Comparison of ENCODE assay signal across 17 cellular contexts in genomic region chr1:8607906-8608305, GRCh38.
DNase-seq lines count a peak whose midpoint lies in the region; ATAC-seq and TF ChIP-seq lines count a peak whose summit lies in the region.
"Had no signal": no experiment of that assay in that cellular context is flagged by ENCODE, and none has a peak within 500 bp of the region (broad histone marks: within the 10 kb centered on the region; RNA-seq: fewer than 3 reads in every experiment).

No MANE protein-coding gene starts in this region.

- no peaks in the 10 kb centered on the region for H3F3A ChIP-seq in PC-9 (ENCODE audit: insufficient read depth, low read depth)

- peak overlapping the region; percentile 19 for H3K27ac Mint-ChIP-seq in activated naive CD4-positive, alpha-beta T cell treated with anti-CD3 and anti-CD28 coated beads, Interleukin-2, amount 10 ng/mL, durations not matched to agents 7 days and 5 days
- no peak overlapping the region for H3K27ac Mint-ChIP-seq in endodermal cell
- H3K27ac Mint-ChIP-seq: CD14-positive monocyte, IgD-negative memory B cell had no signal

- H3K9me3 Mint-ChIP-seq in activated naive CD4-positive, alpha-beta T cell treated with anti-CD3 and anti-CD28 coated beads, Interleukin-2, amount 10 ng/mL, durations not matched to agents 7 days and 5 days, result no peaks in the 10 kb centered on the region
- no peaks in the 10 kb centered on the region for H3K9me3 Mint-ChIP-seq in endodermal cell
- H3K9me3 Mint-ChIP-seq: CD4-positive, alpha-beta memory T cell; H9; IgD-negative memory B cell had no signal

- H3K9ac ChIP-seq in endodermal cell (ENCODE audit: extremely low read depth, low read length, poor library complexity, severe bottlenecking), result no peak overlapping the region
- H3K9ac ChIP-seq: BLaER1 had no signal

- intact Hi-C loops in PC-9 (cut with micrococcal nuclease; ENCODE audit: unreplicated experiment), result no loop called here
- intact Hi-C loops in mucosa of descending colon (cut with DNase I, micrococcal nuclease), result no loop called here

- H3K36me3 ChIP-seq in PC-9 (ENCODE audit: low read depth) (no peaks in the 10 kb centered on the region), mucosa of descending colon (ENCODE audit: low read depth) (no peaks in the 10 kb centered on the region), endodermal cell (ENCODE audit: control insufficient read depth, insufficient read depth, low read length) (peaks cover 37% of the 10 kb centered on the region)

- no peaks in the 10 kb centered on the region for H3K9me2 ChIP-seq in PC-9 (ENCODE audit: insufficient read depth)

- no peaks in the 10 kb centered on the region for H4K20me1 ChIP-seq in PC-9 (ENCODE audit: insufficient read depth)

- no peak overlapping the region for H2AFZ ChIP-seq in PC-9

- no TSS peak for BruUV-seq in PC-9 (replicated peaks; lab: Mats Ljungman, UMichigan)

- H3K9me3 ChIP-seq in PC-9 (ENCODE audit: insufficient read depth, low read depth) (no peaks in the 10 kb centered on the region), mucosa of descending colon (no peaks in the 10 kb centered on the region), endodermal cell (ENCODE audit: control insufficient read depth, low read length) (no peaks in the 10 kb centered on the region)
- H3K9me3 ChIP-seq: A549 had no signal

- H3K36me3 Mint-ChIP-seq in activated naive CD4-positive, alpha-beta T cell treated with anti-CD3 and anti-CD28 coated beads, Interleukin-2, amount 10 ng/mL, durations not matched to agents 7 days and 5 days, result peaks cover 32% of the 10 kb centered on the region
- peaks cover 23% of the 10 kb centered on the region for H3K36me3 Mint-ChIP-seq in endodermal cell (ENCODE audit: low read depth)

- no peaks in the 10 kb centered on the region for H3K27me3 Mint-ChIP-seq in activated naive CD4-positive, alpha-beta T cell treated with anti-CD3 and anti-CD28 coated beads, Interleukin-2, amount 10 ng/mL, durations not matched to agents 7 days and 5 days
- no peaks in the 10 kb centered on the region for H3K27me3 Mint-ChIP-seq in endodermal cell (ENCODE audit: insufficient read depth)
- H3K27me3 Mint-ChIP-seq: CD4-positive, alpha-beta memory T cell; IgD-negative memory B cell had no signal

- H3K4me2 ChIP-seq in PC-9, result no peak overlapping the region
- H3K4me2 ChIP-seq: A549, BLaER1 had no signal

- H3K4me1 ChIP-seq in PC-9 (replicated peaks; ENCODE audit: insufficient read depth), result no peaks in the 10 kb centered on the region; the same call in 1 of the 2 replicates
- H3K4me1 ChIP-seq in mucosa of descending colon (ENCODE audit: low read depth), result no peaks in the 10 kb centered on the region
- H3K4me1 ChIP-seq in endodermal cell (ENCODE audit: control insufficient read depth, insufficient read depth, low read length), result no peaks in the 10 kb centered on the region

- H3K4me3 ChIP-seq in PC-9, result no peak overlapping the region
- H3K4me3 ChIP-seq in mucosa of descending colon, result no peak overlapping the region
- H3K4me3 ChIP-seq in endodermal cell (ENCODE audit: low read length), result no peak overlapping the region
- H3K4me3 ChIP-seq: A549, BLaER1, GM12878 had no signal

- H3K27me3 ChIP-seq in PC-9 (ENCODE audit: insufficient read depth, low read depth) (no peaks in the 10 kb centered on the region), endodermal cell (ENCODE audit: control insufficient read depth, insufficient read depth, low read length, poor library complexity, severe bottlenecking) (no peaks in the 10 kb centered on the region)
- H3K27me3 ChIP-seq: BLaER1 had no signal

- no peak for DNase-seq in activated naive CD4-positive, alpha-beta T cell treated with anti-CD3 and anti-CD28 coated beads, Interleukin-2, amount 10 ng/mL, durations not matched to agents 7 days and 5 days
- DNase-seq in activated naive CD4-positive, alpha-beta T cell treated with anti-CD3 and anti-CD28 coated beads, Interleukin-2, amount 50 U/mL, for 16 hours, result no peak
- DNase-seq in PC-9, result peak; percentile 9 to 35
- no peak for DNase-seq in mucosa of descending colon
- no peak for DNase-seq in NCI-H2081 (lab: John Stamatoyannopoulos, UW)
- DNase-seq in NCI-H1105 (lab: John Stamatoyannopoulos, UW), result no peak
- DNase-seq in endodermal cell, result no peak
- DNase-seq: CD4-positive, alpha-beta memory T cell; DMS79 treated with DMSO at 0.1 percent for 48 hours; H9; KBM-7 had no signal

- 89 to 93% methylated on average over 4 to 5 of the region's 5 CpGs for WGBS in endodermal cell (ENCODE audit: insufficient coverage in 1 of 2, insufficient read length in 1 of 2), 2 experiments

- peaks cover 37% of the 10 kb centered on the region for H3K4me1 Mint-ChIP-seq in activated naive CD4-positive, alpha-beta T cell treated with anti-CD3 and anti-CD28 coated beads, Interleukin-2, amount 10 ng/mL, durations not matched to agents 7 days and 5 days
- peaks cover 12% of the 10 kb centered on the region for H3K4me1 Mint-ChIP-seq in endodermal cell

- CTCF ChIA-PET in activated naive CD4-positive, alpha-beta T cell treated with anti-CD3 and anti-CD28 coated beads, Interleukin-2, amount 10 ng/mL, durations not matched to agents 7 days and 5 days (lab: Charles Lee), result no interaction called here
- CTCF ChIA-PET in PC-9 (lab: Charles Lee), result no interaction called here

- peak; percentile 46 for ATAC-seq in mucosa of descending colon
- ATAC-seq: A549, GM12878 had no signal

- no peak overlapping the region for H3K4me3 Mint-ChIP-seq in activated naive CD4-positive, alpha-beta T cell treated with anti-CD3 and anti-CD28 coated beads, Interleukin-2, amount 10 ng/mL, durations not matched to agents 7 days and 5 days
- H3K4me3 Mint-ChIP-seq in endodermal cell, result no peak overlapping the region
- H3K4me3 Mint-ChIP-seq: CD14-positive monocyte; CD4-positive, alpha-beta memory T cell; H9; IgD-negative memory B cell had no signal

- POLR2A ChIA-PET in PC-9 (lab: Charles Lee; ENCODE audit: unreplicated experiment), result no interaction called here

- no peak overlapping the region for H3K27ac ChIP-seq in PC-9
- no peak overlapping the region for H3K27ac ChIP-seq in endodermal cell (ENCODE audit: low read depth, low read length)
- H3K27ac ChIP-seq: 22Rv1, A549, BLaER1 had no signal

- TF ChIP-seq CTCF in PC-9 (conservative IDR thresholded peaks at IDR 0.05) (no peak), mucosa of descending colon (IDR thresholded peaks at IDR 0.05) (no peak), endodermal cell (conservative IDR thresholded peaks at IDR 0.05) (no peak)

- no peaks in the 10 kb centered on the region for H3K79me2 ChIP-seq in PC-9 (ENCODE audit: low read depth)

Comparison
In these comparisons a context has a peak if more than half of its experiments do, and no peak if none do; other contexts are left out.
1. DNase-seq: peak in PC-9 (2 of 2); none in activated naive CD4-positive, alpha-beta T cell treated with anti-CD3 and anti-CD28 coated beads, Interleukin-2, amount 10 ng/mL, durations not matched to agents 7 days and 5 days (single experiment), activated naive CD4-positive, alpha-beta T cell treated with anti-CD3 and anti-CD28 coated beads, Interleukin-2, amount 50 U/mL, for 16 hours (single experiment), mucosa of descending colon (0 of 3), NCI-H2081 (0 of 2), NCI-H1105 (single experiment) and endodermal cell (single experiment).